1 cellular context compared by ENCODE assay signal in genomic region chr17:4940625-4941021, GRCh38.
TF ChIP-seq lines count a peak whose summit lies in the region.

No MANE protein-coding gene starts in this region.

TF ChIP-seq in HEK293, 187 proteins besides CTCF, POLR2A, EP300 and RAD21 (continued from another document):
- TF ChIP-seq ZNF10 (tag by site-specific recombination; IDR thresholded peaks at IDR 0.05): 0 out of 2 replicates have a peak, but pooled peaks have one; percentile 4
- TF ChIP-seq ZNF354C (tag by site-specific recombination; IDR thresholded peaks at IDR 0.05; ENCODE audit: borderline replicate concordance, low read depth): no peak
- TF ChIP-seq OSR2 (tag by site-specific recombination; IDR thresholded peaks at IDR 0.05): no peak
- TF ChIP-seq ZNF747 (tag by site-specific recombination; IDR thresholded peaks at IDR 0.05): no peak
- TF ChIP-seq, protein P1, sequence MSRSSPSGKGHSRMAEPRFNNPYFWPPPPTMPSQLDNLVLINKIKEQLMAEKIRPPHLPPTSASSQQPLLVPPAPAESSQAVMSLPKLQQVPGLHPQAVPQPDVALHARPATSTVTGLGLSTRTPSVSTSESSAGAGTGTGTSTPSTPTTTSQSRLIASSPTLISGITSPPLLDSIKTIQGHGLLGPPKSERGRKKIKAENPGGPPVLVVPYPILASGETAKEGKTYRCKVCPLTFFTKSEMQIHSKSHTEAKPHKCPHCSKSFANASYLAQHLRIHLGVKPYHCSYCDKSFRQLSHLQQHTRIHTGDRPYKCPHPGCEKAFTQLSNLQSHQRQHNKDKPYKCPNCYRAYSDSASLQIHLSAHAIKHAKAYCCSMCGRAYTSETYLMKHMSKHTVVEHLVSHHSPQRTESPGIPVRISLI (tag by site-specific recombination; IDR thresholded peaks at IDR 0.05): no peak
- TF ChIP-seq ELK4 (IDR thresholded peaks at IDR 0.05; ENCODE audit: borderline replicate concordance, low read depth, low read length): no peak
- TF ChIP-seq ZNF335 (tag by site-specific recombination; conservative IDR thresholded peaks at IDR 0.05): peak; percentile 71
- TF ChIP-seq ZNF660 (tag by site-specific recombination; IDR thresholded peaks at IDR 0.05): 0 out of 2 replicates have a peak, but pooled peaks have one; percentile 1
- 0 out of 2 replicates have a peak, but pooled peaks have one; percentile 2 for TF ChIP-seq SP7 (tag by site-specific recombination; IDR thresholded peaks at IDR 0.05)
- no peak for TF ChIP-seq ZBTB26 (tag by site-specific recombination; optimal IDR thresholded peaks at IDR 0.05)
